In the genomic region with DNA sequence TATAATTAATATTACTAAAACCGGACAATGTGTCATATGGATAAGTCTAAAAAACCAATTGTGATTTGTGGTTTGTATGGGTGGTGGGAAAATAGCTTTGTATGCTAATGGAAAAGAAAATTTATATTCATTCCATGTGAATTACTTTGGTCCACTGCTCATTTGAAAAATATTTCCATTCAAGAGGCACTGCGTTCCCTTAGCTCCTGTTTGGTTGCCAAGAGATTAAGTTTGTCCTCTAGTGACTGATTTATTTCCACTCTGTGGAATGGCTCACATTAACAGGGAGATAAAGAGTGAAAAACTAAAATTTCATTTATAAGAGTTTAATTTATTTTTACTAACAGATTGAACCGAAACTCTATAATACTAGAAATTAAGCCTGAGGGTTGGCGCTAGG, we compare ENCODE assay signal across 18 cellular contexts.
DNase-seq lines count a peak whose midpoint lies in the region; ATAC-seq and TF ChIP-seq lines count a peak whose summit lies in the region.
"Had no signal": no experiment of that assay in that cellular context is flagged by ENCODE, and none has a peak within 500 bp of the region (broad histone marks: within the 10 kb centered on the region; RNA-seq: fewer than 3 reads in every experiment).

No MANE protein-coding gene starts in this region.

- H3K9me3 Mint-ChIP-seq in WTC11, result no peaks in the 10 kb centered on the region
- H3K9me3 Mint-ChIP-seq in CD4-positive, alpha-beta T cell, result no peaks in the 10 kb centered on the region

- H3K27ac Mint-ChIP-seq in WTC11, result no peak overlapping the region; the same call in 1 of the 2 replicates
- no peak overlapping the region for H3K27ac Mint-ChIP-seq in CD4-positive, alpha-beta T cell
- H3K27ac Mint-ChIP-seq: effector memory CD8-positive, alpha-beta T cell had no signal

- DNase-seq in AG10803 (ENCODE audit: low read depth), result peak; percentile 42
- DNase-seq in KBM-7, result peak; percentile 29
- DNase-seq in WTC11 (ENCODE audit: low spot score), result no peak
- peak; percentile 8 for DNase-seq in kidney tubule cell (ENCODE audit: low spot score)
- DNase-seq in CD4-positive, alpha-beta T cell, result no peak
- DNase-seq in stimulated activated CD8-positive, alpha-beta memory T cell treated with anti-CD3 and anti-CD28 coated beads, Interleukin-4, amount 100 ng/mL, for 48 hours, result no peak
- DNase-seq in GM10266 (ENCODE audit: extremely low spot score), result no peak
- DNase-seq: activated gamma-delta T cell; effector memory CD8-positive, alpha-beta T cell; gastrocnemius medialis; MM.1S; ovary; stimulated activated naive CD4-positive, alpha-beta T cell; upper lobe of right lung; WERI-Rb-1 had no signal

- in situ Hi-C loops in KBM-7 (cut with MboI; ENCODE audit: low pct_unique_long_range_greater_than_20kb, low sequenced_read_pairs), result no loop called here

- TF ChIP-seq CTCF in AG10803 (conservative IDR thresholded peaks at IDR 0.05; ENCODE audit: low read length), result no peak
- TF ChIP-seq CTCF in WTC11 (IDR thresholded peaks at IDR 0.05), result no peak
- no peak for TF ChIP-seq CTCF in CD4-positive, alpha-beta T cell (IDR thresholded peaks at IDR 0.05)
- TF ChIP-seq CTCF in GM10266 (IDR thresholded peaks at IDR 0.05; ENCODE audit: control insufficient read depth, insufficient read depth, low read depth, missing control alignments), result no peak

- POLR2A ChIA-PET in WTC11 (lab: Charles Lee), result no interaction called here
- POLR2A ChIA-PET in CD4-positive, alpha-beta T cell (lab: Charles Lee), result no interaction called here

- H3K27ac ChIP-seq in CD4-positive, alpha-beta T cell (ENCODE audit: low read depth, low read length), result no peak overlapping the region
- H3K27ac ChIP-seq: gastrocnemius medialis, ovary, skin epidermis, upper lobe of right lung, WERI-Rb-1 had no signal

- ATAC-seq in WTC11 (no peak), GM18907 (IDR thresholded peaks at IDR 0.05; ENCODE audit: unreplicated experiment) (no peak)
- no peak for ATAC-seq in CD4-positive, alpha-beta T cell (ENCODE audit: poor library complexity)
- ATAC-seq: effector memory CD8-positive, alpha-beta T cell; gastrocnemius medialis; upper lobe of right lung had no signal

- H3K4me3 Mint-ChIP-seq in WTC11, result no peak overlapping the region
- H3K4me3 Mint-ChIP-seq in CD4-positive, alpha-beta T cell, result no peak overlapping the region
- H3K4me3 Mint-ChIP-seq: effector memory CD8-positive, alpha-beta T cell had no signal

- no peaks in the 10 kb centered on the region for H3K9me3 ChIP-seq in CD4-positive, alpha-beta T cell (ENCODE audit: control insufficient read depth, low read length)
- H3K9me3 ChIP-seq: gastrocnemius medialis, ovary, upper lobe of right lung had no signal

- CTCF ChIA-PET in WTC11 (lab: Charles Lee), result no interaction called here
- CTCF ChIA-PET in CD4-positive, alpha-beta T cell (lab: Charles Lee), result no interaction called here

- no peak overlapping the region for H3K4me3 ChIP-seq in AG10803 (ENCODE audit: low read length)
- H3K4me3 ChIP-seq: gastrocnemius medialis, ovary, SK-N-MC, skin epidermis, upper lobe of right lung had no signal

- intact Hi-C loops in CD4-positive, alpha-beta T cell (cut with DNase I, micrococcal nuclease), result no loop called here

- peaks cover 2% of the 10 kb centered on the region; the same call in 1 of the 2 replicates for H3K4me1 Mint-ChIP-seq in WTC11
- H3K4me1 Mint-ChIP-seq in CD4-positive, alpha-beta T cell (ENCODE audit: low read depth), result no peaks in the 10 kb centered on the region

- H3K27me3 ChIP-seq in CD4-positive, alpha-beta T cell (ENCODE audit: control insufficient read depth, insufficient read depth, low read length), result no peaks in the 10 kb centered on the region
- H3K27me3 ChIP-seq: gastrocnemius medialis, ovary, upper lobe of right lung had no signal

- H3K36me3 Mint-ChIP-seq in WTC11, result no peaks in the 10 kb centered on the region
- no peaks in the 10 kb centered on the region for H3K36me3 Mint-ChIP-seq in CD4-positive, alpha-beta T cell (ENCODE audit: low read depth)

- no peaks in the 10 kb centered on the region for H3K27me3 Mint-ChIP-seq in WTC11 (ENCODE audit: low read depth)
- no peaks in the 10 kb centered on the region for H3K27me3 Mint-ChIP-seq in CD4-positive, alpha-beta T cell
- H3K27me3 Mint-ChIP-seq: effector memory CD8-positive, alpha-beta T cell had no signal

TF ChIP-seq in WTC11, 78 proteins besides CTCF, POLR2A, EP300 and RAD21:
- TF ChIP-seq, protein P1, sequence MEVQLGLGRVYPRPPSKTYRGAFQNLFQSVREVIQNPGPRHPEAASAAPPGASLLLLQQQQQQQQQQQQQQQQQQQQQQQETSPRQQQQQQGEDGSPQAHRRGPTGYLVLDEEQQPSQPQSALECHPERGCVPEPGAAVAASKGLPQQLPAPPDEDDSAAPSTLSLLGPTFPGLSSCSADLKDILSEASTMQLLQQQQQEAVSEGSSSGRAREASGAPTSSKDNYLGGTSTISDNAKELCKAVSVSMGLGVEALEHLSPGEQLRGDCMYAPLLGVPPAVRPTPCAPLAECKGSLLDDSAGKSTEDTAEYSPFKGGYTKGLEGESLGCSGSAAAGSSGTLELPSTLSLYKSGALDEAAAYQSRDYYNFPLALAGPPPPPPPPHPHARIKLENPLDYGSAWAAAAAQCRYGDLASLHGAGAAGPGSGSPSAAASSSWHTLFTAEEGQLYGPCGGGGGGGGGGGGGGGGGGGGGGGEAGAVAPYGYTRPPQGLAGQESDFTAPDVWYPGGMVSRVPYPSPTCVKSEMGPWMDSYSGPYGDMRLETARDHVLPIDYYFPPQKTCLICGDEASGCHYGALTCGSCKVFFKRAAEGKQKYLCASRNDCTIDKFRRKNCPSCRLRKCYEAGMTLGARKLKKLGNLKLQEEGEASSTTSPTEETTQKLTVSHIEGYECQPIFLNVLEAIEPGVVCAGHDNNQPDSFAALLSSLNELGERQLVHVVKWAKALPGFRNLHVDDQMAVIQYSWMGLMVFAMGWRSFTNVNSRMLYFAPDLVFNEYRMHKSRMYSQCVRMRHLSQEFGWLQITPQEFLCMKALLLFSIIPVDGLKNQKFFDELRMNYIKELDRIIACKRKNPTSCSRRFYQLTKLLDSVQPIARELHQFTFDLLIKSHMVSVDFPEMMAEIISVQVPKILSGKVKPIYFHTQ (CRISPR knock-in tag; IDR thresholded peaks at IDR 0.05), result no peak
- TF ChIP-seq GRHL2 (CRISPR knock-in tag; IDR thresholded peaks at IDR 0.05; ENCODE audit: insufficient replicate concordance, severe bottlenecking) (no peak), TEAD1 (CRISPR knock-in tag; IDR thresholded peaks at IDR 0.05) (no peak), ZNF121 (CRISPR knock-in tag; IDR thresholded peaks at IDR 0.05) (no peak), CREB1 (CRISPR knock-in tag; IDR thresholded peaks at IDR 0.05) (no peak), OVOL2 (CRISPR knock-in tag; IDR thresholded peaks at IDR 0.05; ENCODE audit: borderline replicate concordance) (no peak), ZBTB21 (CRISPR knock-in tag; IDR thresholded peaks at IDR 0.05; ENCODE audit: borderline replicate concordance) (no peak), HMGA2 (CRISPR knock-in tag; IDR thresholded peaks at IDR 0.05) (peak; percentile 60; the same call in 1 of the 2 replicates)

Comparison
In these comparisons a context has a peak if more than half of its experiments do, and no peak if none do; other contexts are left out.
1. DNase-seq: peak in AG10803 (single experiment), KBM-7 (single experiment) and kidney tubule cell (single experiment); none in WTC11 (single experiment), CD4-positive, alpha-beta T cell (0 of 10), stimulated activated CD8-positive, alpha-beta memory T cell treated with anti-CD3 and anti-CD28 coated beads, Interleukin-4, amount 100 ng/mL, for 48 hours (single experiment) and GM10266 (single experiment).